In the genomic region with DNA sequence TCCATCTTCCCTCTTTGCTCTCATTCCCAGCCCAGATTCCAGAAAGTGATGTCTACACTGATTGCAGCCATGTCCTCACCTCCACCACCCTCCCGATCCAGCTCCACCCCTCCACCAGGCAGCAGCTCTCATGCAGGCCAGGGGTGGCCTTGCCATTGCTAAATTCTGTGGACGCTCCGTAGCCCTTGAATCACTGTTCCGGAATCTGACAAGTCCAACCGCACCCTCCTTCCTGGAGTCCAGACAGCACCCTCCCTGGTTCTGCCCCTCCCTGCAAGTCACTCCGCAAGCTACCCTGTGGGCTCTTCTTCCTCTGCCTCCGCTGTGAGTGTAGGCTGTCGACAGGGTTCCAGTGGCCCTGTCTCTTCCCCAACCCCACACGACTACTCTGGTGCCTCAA, we compare ENCODE assay signal across 13 cellular contexts. TPM values are rescaled to one million over a fixed set of nuclear protein-coding genes. Genes with fewer than 3 reads are reported as not detected.
DNase-seq lines count a peak whose midpoint lies in the region; ATAC-seq and TF ChIP-seq lines count a peak whose summit lies in the region.
"Had no signal": no experiment of that assay in that cellular context is flagged by ENCODE, and none has a peak within 500 bp of the region (broad histone marks: within the 10 kb centered on the region; RNA-seq: fewer than 3 reads in every experiment).

No MANE protein-coding gene starts in this region.

- no peak overlapping the region for H3K4me3 Mint-ChIP-seq in nephron
- H3K4me3 Mint-ChIP-seq: dendritic cell treated with granulocyte-macrophage colony-stimulating factor and Interleukin-4, amounts not matched to agents 40 ng/mL and 50 ng/mL, for 4 days had no signal

- no peak overlapping the region for H3K4me3 ChIP-seq in esophagus squamous epithelium
- no peak overlapping the region for H3K4me3 ChIP-seq in aorta (ENCODE audit: low read length in 2 of 2)
- H3K4me3 ChIP-seq: A549 had no signal

- WGBS in esophagus squamous epithelium, 2 donors = 52 to 55% methylated on average over 9 of the region's 9 CpGs
- WGBS in aorta, 2 donors = 51 to 71% methylated on average over 9 of the region's 9 CpGs

- peaks cover 49% of the 10 kb centered on the region for H3K4me1 Mint-ChIP-seq in nephron

- H3K27ac ChIP-seq in esophagus squamous epithelium (peak overlapping the region; percentile 41 to 83 (median 64)), aorta (ENCODE audit: low read depth in 1 of 2, low read length in 2 of 2) (no peak overlapping the region)
- H3K27ac ChIP-seq: A549 had no signal

- TF ChIP-seq CTCF in esophagus squamous epithelium (IDR thresholded peaks at IDR 0.05) (no peak), nephron (IDR thresholded peaks at IDR 0.05; ENCODE audit: unreplicated experiment in 3 of 3) (no peak)

- no peaks in the 10 kb centered on the region for H3K9me3 Mint-ChIP-seq in nephron
- H3K9me3 Mint-ChIP-seq: dendritic cell treated with granulocyte-macrophage colony-stimulating factor and Interleukin-4, amounts not matched to agents 40 ng/mL and 50 ng/mL, for 4 days had no signal

- H3K27me3 ChIP-seq in esophagus squamous epithelium (peaks cover 0 to 35% (median 0%) of the 10 kb centered on the region in 4 donors), aorta (ENCODE audit: control insufficient read depth in 1 of 2, insufficient read depth in 2 of 2, low read length in 1 of 2) (no peaks in the 10 kb centered on the region)

- H3K36me3 ChIP-seq in esophagus squamous epithelium (peaks cover 0 to 18% (median 0%) of the 10 kb centered on the region in 3 donors), aorta (ENCODE audit: control insufficient read depth in 1 of 2, insufficient read depth in 2 of 2, low read length in 1 of 2) (peaks cover 0 to 1% of the 10 kb centered on the region in 2 donors)

- H3K27ac Mint-ChIP-seq in nephron = peak overlapping the region in 2 of 3 experiments; percentile 42 to 79
- H3K27ac Mint-ChIP-seq: dendritic cell treated with granulocyte-macrophage colony-stimulating factor and Interleukin-4, amounts not matched to agents 40 ng/mL and 50 ng/mL, for 4 days had no signal

- ATAC-seq in Right ventricle myocardium inferior (peak; percentile 64), aorta (ENCODE audit: low FRiP score) (peak; percentile 47), GM21515 (IDR thresholded peaks at IDR 0.05; ENCODE audit: unreplicated experiment) (no peak)

- no peak for DNase-seq in Right ventricle myocardium inferior (ENCODE audit: missing footprints)
- no peak for DNase-seq in cardiac septum (ENCODE audit: low spot score)
- no peak for DNase-seq in esophagus squamous epithelium (lab: John Stamatoyannopoulos, UW)
- peak; percentile 83 to 85 for DNase-seq in aorta
- no peak for DNase-seq in RPMI8226
- no peak for DNase-seq in NCI-H1092 (lab: John Stamatoyannopoulos, UW)
- DNase-seq: activated CD8-positive, alpha-beta memory T cell treated with anti-CD3 and anti-CD28 coated beads, Interleukin-2, amount 50 U/mL, for 48 hours; Karpas-422; NCI-H774 had no signal

- H3K36me3 Mint-ChIP-seq in nephron (ENCODE audit: low read depth) = no peaks in the 10 kb centered on the region

- H3K27me3 Mint-ChIP-seq in nephron (ENCODE audit: low read depth) = peaks cover 24% of the 10 kb centered on the region

- no peak for TF ChIP-seq POLR2A in esophagus squamous epithelium (IDR thresholded peaks at IDR 0.05)

- peaks cover 14 to 69% (median 35%) of the 10 kb centered on the region in 3 donors for H3K4me1 ChIP-seq in esophagus squamous epithelium
- H3K4me1 ChIP-seq in aorta (ENCODE audit: control insufficient read depth in 1 of 2, insufficient read depth in 2 of 2, low read length in 2 of 2) = peaks cover 0 to 3% of the 10 kb centered on the region in 2 donors

- no peaks in the 10 kb centered on the region for H3K9me3 ChIP-seq in esophagus squamous epithelium
- no peaks in the 10 kb centered on the region for H3K9me3 ChIP-seq in aorta (ENCODE audit: control insufficient read depth, low read length)
- H3K9me3 ChIP-seq: A549 had no signal

- intact Hi-C loops in Right ventricle myocardium inferior (cut with DNase I) = no loop called here
- intact Hi-C loops in cardiac septum (cut with DNase I) = no loop called here
- intact Hi-C loops in esophagus squamous epithelium (cut with DNase I) = no loop called here
- intact Hi-C loops in aorta (cut with DNase I) = no loop called here

RNA-seq across cellular contexts. Expression of a gene that starts 26.2 kb away (rescaled TPM):
- total RNA-seq in Right ventricle myocardium inferior = 73.3 TPM
- 59.9 TPM for total RNA-seq in cardiac septum
- 100 to 1,000 TPM in 1 of 4 donors, 10 to 100 TPM in 3; 10.5 to 102 (median 31.0) TPM for total RNA-seq in esophagus squamous epithelium
- total RNA-seq in aorta = 100 to 1,000 TPM; 146 to 441 TPM
- 10 to 100 TPM; 11.1 to 86.1 TPM for polyA plus RNA-seq in aorta

RNA-seq across cellular contexts. Expression of a gene that starts 44.7 kb away (rescaled TPM):
- 0.30 TPM for total RNA-seq in Right ventricle myocardium inferior
- total RNA-seq in cardiac septum = 2.0 TPM
- total RNA-seq in esophagus squamous epithelium = under 1 TPM in 1 of 4 donors, not detected in 3; 0.22 TPM
- 1 to 10 TPM; 2.2 to 2.3 TPM for total RNA-seq in aorta
- polyA plus RNA-seq in aorta = 1 to 10 TPM in 1 of 2 donors, not detected in 1; 3.6 TPM
- polyA plus RNA-seq: A549 had no signal

RNA-seq across cellular contexts. Expression of a gene that starts 45.1 kb away (rescaled TPM):
- total RNA-seq in Right ventricle myocardium inferior (24.4 TPM), cardiac septum (40.8 TPM), esophagus squamous epithelium (10 to 100 TPM; 27.3 to 45.4 (median 30.0) TPM), aorta (10 to 100 TPM; 56.2 to 90.9 TPM)
- polyA plus RNA-seq in aorta = 10 to 100 TPM; 12.9 to 93.1 TPM

RNA-seq across cellular contexts. Expression of a gene that starts 47.1 kb away (rescaled TPM):
- 2.8 TPM for total RNA-seq in Right ventricle myocardium inferior
- 1.9 TPM for total RNA-seq in cardiac septum
- 10 to 100 TPM in 1 of 4 donors, 1 to 10 TPM in 3; 5.9 to 16.7 (median 6.8) TPM for total RNA-seq in esophagus squamous epithelium
- total RNA-seq in aorta = 1 to 10 TPM; 1.9 to 4.7 TPM
- polyA plus RNA-seq in aorta = 1 to 10 TPM; 3.4 to 4.8 TPM

Comparison
In these comparisons a context has a peak if more than half of its experiments do, and no peak if none do; other contexts are left out.
1. DNase-seq: peak in aorta (2 of 2); none in Right ventricle myocardium inferior (single experiment), cardiac septum (single experiment), esophagus squamous epithelium (single experiment), RPMI8226 (single experiment) and NCI-H1092 (single experiment).
2. H3K27ac ChIP-seq: peak in esophagus squamous epithelium (4 of 4); none in aorta (0 of 2).